In genomic region chr9:118644066-118644465, GRCh38 we compare ENCODE assay signal across 18 cellular contexts.
"Had no signal": no experiment of that assay in that cellular context is flagged by ENCODE, and none has a peak within 500 bp of the region (broad histone marks: within the 10 kb centered on the region; RNA-seq: fewer than 3 reads in every experiment).

No MANE protein-coding gene starts in this region.

- H3K36me3 ChIP-seq: adrenal gland, colonic mucosa, esophagus muscularis mucosa, prostate gland, right lobe of liver, suprapubic skin, upper lobe of right lung had no signal

- ATAC-seq: activated CD4-positive, alpha-beta T cell treated with anti-CD3 and anti-CD28 coated beads for 36 hours; right lobe of liver; stimulated activated naive CD8-positive, alpha-beta T cell treated with anti-CD3 and anti-CD28 coated beads, Interleukin-15, Interleukin-2, amounts not matched to agents 100 U/mL and 50 U/mL, for 24 hours; T-cell had no signal

- DNase-seq: activated CD4-positive, alpha-beta memory T cell treated with anti-CD3 and anti-CD28 coated beads, Interleukin-2, amount 10 ng/mL, durations not matched to agents 7 days and 5 days; activated CD4-positive, alpha-beta T cell treated with anti-CD3 and anti-CD28 coated beads for 36 hours; activated effector memory CD4-positive, alpha-beta T cell treated with anti-CD3 and anti-CD28 coated beads, Interleukin-2, amount 50 U/mL, for 16 hours; activated T-cell treated with anti-CD3 and anti-CD28 coated beads, Interleukin-2, amount 50 U/mL, for 48 hours; adrenal gland; body of pancreas; central memory CD4-positive, alpha-beta T cell; colonic mucosa; hypothalamus; midbrain; right lobe of liver; stimulated activated naive CD8-positive, alpha-beta T cell treated with anti-CD3 and anti-CD28 coated beads, Interleukin-15, Interleukin-2, amounts not matched to agents 100 U/mL and 50 U/mL, for 24 hours; T-cell; upper lobe of right lung had no signal

- H3K9me3 ChIP-seq: adrenal gland, colonic mucosa, prostate gland, right lobe of liver had no signal

- H3K4me3 ChIP-seq: adrenal gland, body of pancreas, colonic mucosa, esophagus muscularis mucosa, prostate gland, right lobe of liver, suprapubic skin, upper lobe of right lung had no signal

- H3K4me1 ChIP-seq: adrenal gland, colonic mucosa, esophagus muscularis mucosa, prostate gland, right lobe of liver, suprapubic skin had no signal

- H3K27me3 ChIP-seq: adrenal gland, colonic mucosa, esophagus muscularis mucosa, right lobe of liver, suprapubic skin, upper lobe of right lung had no signal

- H3K27ac ChIP-seq: adrenal gland, colonic mucosa, esophagus muscularis mucosa, prostate gland, right lobe of liver, suprapubic skin, upper lobe of right lung, VCaP had no signal
